In the genomic region with DNA sequence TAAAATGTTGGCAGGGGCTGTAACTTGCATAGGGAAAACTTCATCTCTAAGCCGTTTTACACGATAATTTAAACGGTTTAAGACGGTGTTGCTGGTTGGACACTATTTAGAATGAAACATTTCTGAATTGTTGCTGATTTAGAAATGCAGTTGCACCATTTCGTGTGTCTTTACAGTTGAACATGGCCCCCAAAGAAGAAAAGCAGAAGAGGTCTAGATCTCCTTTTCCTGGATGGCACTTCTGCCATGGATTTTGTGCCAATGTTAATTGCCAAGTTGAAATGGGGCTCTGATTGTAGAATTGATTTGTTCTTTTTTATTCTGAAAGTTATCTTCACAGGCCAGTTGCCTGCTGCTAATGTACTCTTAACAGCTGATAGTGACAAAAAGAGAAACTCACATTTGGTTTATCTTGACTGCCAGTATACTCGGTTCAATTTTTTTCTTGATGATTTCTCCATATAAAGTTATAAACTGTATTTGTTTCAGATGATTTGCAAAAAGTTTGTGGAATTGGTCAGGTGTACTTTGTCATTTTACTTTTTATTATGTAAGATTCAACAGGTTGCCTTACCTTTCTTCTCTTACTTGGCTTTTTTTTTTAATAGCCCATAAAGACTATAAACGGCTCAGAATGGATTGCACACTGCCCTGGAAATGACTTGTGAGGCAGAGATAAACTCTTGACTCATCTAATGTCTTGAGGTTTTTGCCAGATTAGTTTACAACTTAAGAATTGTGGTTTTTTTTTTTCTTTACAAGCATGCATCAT, we compare ENCODE assay signal across 1 cellular context.
TF ChIP-seq lines count a peak whose summit lies in the region.

No MANE protein-coding gene starts in this region.

TF ChIP-seq in IMR-90, 13 proteins besides CTCF, POLR2A, EP300 and RAD21:
- TF ChIP-seq FOS (IDR thresholded peaks at IDR 0.05; ENCODE audit: low read depth, low read length) (peak; percentile 41; the same call in 1 of the 2 replicates), CEBPB (IDR thresholded peaks at IDR 0.05; ENCODE audit: low read depth, low read length) (peak; percentile 74), RCOR1 (IDR thresholded peaks at IDR 0.05; ENCODE audit: insufficient replicate concordance, low read length) (no peak), MAFK (IDR thresholded peaks at IDR 0.05; ENCODE audit: low read depth, low read length) (peak; percentile 14; the same call in 1 of the 2 replicates), NFE2L2 (IDR thresholded peaks at IDR 0.05; ENCODE audit: low read depth, low read length) (no peak), BHLHE40 (IDR thresholded peaks at IDR 0.05; ENCODE audit: low read depth, low read length) (peak; percentile 57), MAZ (IDR thresholded peaks at IDR 0.05; ENCODE audit: borderline replicate concordance, low read depth, low read length) (no peak)
- TF ChIP-seq, protein P1, sequence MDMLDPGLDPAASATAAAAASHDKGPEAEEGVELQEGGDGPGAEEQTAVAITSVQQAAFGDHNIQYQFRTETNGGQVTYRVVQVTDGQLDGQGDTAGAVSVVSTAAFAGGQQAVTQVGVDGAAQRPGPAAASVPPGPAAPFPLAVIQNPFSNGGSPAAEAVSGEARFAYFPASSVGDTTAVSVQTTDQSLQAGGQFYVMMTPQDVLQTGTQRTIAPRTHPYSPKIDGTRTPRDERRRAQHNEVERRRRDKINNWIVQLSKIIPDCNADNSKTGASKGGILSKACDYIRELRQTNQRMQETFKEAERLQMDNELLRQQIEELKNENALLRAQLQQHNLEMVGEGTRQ (IDR thresholded peaks at IDR 0.05; ENCODE audit: low read depth, low read length): no peak
